ENCODE assay signal across 20 cellular contexts in the genomic region with DNA sequence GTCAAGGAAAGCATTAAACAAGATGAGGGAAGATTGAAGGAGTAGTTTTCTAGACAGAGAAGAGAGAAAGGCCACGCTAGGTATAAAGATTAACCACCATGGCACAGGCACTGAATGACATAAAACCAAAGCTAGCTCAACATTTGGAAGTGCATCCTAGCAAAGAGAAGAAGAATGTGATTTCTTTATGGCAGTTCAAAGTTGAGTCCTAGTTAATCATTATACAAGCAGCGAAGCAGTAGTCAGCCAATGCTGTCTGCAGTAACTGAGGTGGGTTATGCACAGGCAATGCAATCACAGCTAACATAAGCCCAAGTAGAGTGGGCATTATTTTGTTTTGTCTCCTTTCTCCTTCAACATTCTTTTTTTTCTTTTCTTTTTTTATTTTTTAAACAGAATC. TPM values are rescaled to one million over a fixed set of nuclear protein-coding genes. Genes with fewer than 3 reads are reported as not detected.
"Had no signal": no experiment of that assay in that cellular context is flagged by ENCODE, and none has a peak within 500 bp of the region (broad histone marks: within the 10 kb centered on the region; RNA-seq: fewer than 3 reads in every experiment).

No MANE protein-coding gene starts in this region.

- ATAC-seq: activated T-cell treated with anti-CD3 and anti-CD28 coated beads, Interleukin-2, amount 50 U/mL, for 4 hours had no signal

- H3K36me3 ChIP-seq: adrenal gland, breast epithelium, esophagus squamous epithelium, spleen, thoracic aorta, upper lobe of left lung had no signal

- H3K27ac ChIP-seq: adrenal gland, breast epithelium, coronary artery, esophagus squamous epithelium, parathyroid adenoma, spleen, thoracic aorta, upper lobe of left lung had no signal

- H3K4me3 ChIP-seq: adrenal gland, breast epithelium, coronary artery, esophagus squamous epithelium, spleen, thoracic aorta, upper lobe of left lung had no signal

- H3K4me1 ChIP-seq: adrenal gland, breast epithelium, esophagus squamous epithelium, spleen, upper lobe of left lung had no signal

- H2AFZ ChIP-seq: parathyroid adenoma had no signal

- FAIRE-seq: kidney had no signal

- H3K27me3 ChIP-seq: adrenal gland, breast epithelium, upper lobe of left lung had no signal

- DNase-seq: activated CD4-positive, alpha-beta T cell treated with anti-CD3 and anti-CD28 coated beads for 4 hours; activated CD4-positive, alpha-beta T cell treated with anti-CD3 and anti-CD28 coated beads, Interleukin-2, amount 50 U/mL, for 48 hours; activated CD4-positive, CD25-positive, alpha-beta regulatory T cell; activated CD8-positive, alpha-beta memory T cell treated with anti-CD3 and anti-CD28 coated beads, Interleukin-2, amount 50 U/mL, for 48 hours; activated naive CD4-positive, alpha-beta T cell; activated T-cell treated with anti-CD3 and anti-CD28 coated beads, Interleukin-2, amount 50 U/mL, for 4 hours; adrenal gland; esophagus squamous epithelium; kidney; nucleus accumbens; spleen; stimulated activated CD4-positive, alpha-beta T cell treated with anti-CD3 and anti-CD28 coated beads, Interleukin-4, amount 100 ng/mL, for 1 hour; stimulated activated naive CD4-positive, alpha-beta T cell treated with Interleukin-2 at 50 U/mL for 16 hours; T1000 had no signal

- H3K79me2 ChIP-seq: parathyroid adenoma had no signal

- H3K9me3 ChIP-seq: adrenal gland had no signal

RNA-seq across cellular contexts. Expression of gene ANKRD31, which starts 24.0 kb away (rescaled TPM):
- total RNA-seq: pulmonary artery endothelial cell had no signal
